Comparison of ENCODE assay signal across 18 cellular contexts in the genomic region with DNA sequence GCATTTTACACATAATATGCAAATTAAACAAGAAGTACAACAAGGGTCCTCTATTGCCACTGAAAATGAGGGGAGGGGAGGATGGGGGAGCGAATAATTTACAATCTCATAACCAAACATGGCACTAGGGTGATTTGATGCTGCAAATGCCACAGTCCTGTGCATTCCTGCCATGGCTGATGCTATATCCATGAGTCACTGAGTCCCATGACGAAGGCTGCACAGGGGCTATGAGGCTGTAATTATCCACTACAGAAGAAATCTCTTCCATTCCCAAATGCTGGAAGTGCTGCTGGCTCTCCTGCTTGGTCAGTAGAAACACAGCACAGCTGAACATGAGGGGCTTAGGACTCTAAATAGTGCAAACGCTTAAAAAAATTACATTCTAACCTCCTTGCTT.
A peak's percentile ranks its signal among the peaks of the same experiment; 100 is the strongest.
DNase-seq lines count a peak whose midpoint lies in the region; FAIRE-seq and TF ChIP-seq lines count a peak whose summit lies in the region.
"Had no signal": no experiment of that assay in that cellular context is flagged by ENCODE, and none has a peak within 500 bp of the region (broad histone marks: within the 10 kb centered on the region; RNA-seq: fewer than 3 reads in every experiment).

No MANE protein-coding gene starts in this region.

- no peaks in the 10 kb centered on the region for H3K36me3 ChIP-seq in SK-N-SH (replicated peaks in 1 of 2; ENCODE audit: control insufficient read depth in 1 of 2, insufficient read depth in 2 of 2, low read length in 1 of 2)
- H3K36me3 ChIP-seq: prostate gland, transverse colon had no signal

- no peaks in the 10 kb centered on the region for H3K9me3 ChIP-seq in SK-N-SH
- H3K9me3 ChIP-seq: prostate gland, transverse colon had no signal

- FAIRE-seq in urothelium cell line (lab: Jason Lieb, UNC) = no peak
- FAIRE-seq: GM12878, TTC549 had no signal

- CTCF ChIA-PET in SK-N-SH (lab: Yijun Ruan, JAX) = interaction anchor here (2.4 to 5.2 kb wide), 2 partner anchors 11 to 124 kb away, joined by 9 to 61 read pairs; no protein-coding TSS in a partner anchor

- peak overlapping the region in 1 of 2 experiments; percentile 83; a peak in 2 of 4 replicates for H3K27ac ChIP-seq in SK-N-SH (ENCODE audit: low read depth in 2 of 2, low read length in 1 of 2)
- H3K27ac ChIP-seq: 22Rv1, prostate gland, transverse colon had no signal

- no peak for TF ChIP-seq CTCF in SK-N-SH (IDR thresholded peaks at IDR 0.05)

- peak overlapping the region; percentile 24 for H3K4me2 ChIP-seq in SK-N-SH

- 71% methylated on average over 2 of the region's 3 CpGs for WGBS in SK-N-SH (ENCODE audit: low lambda C conversion rate)

- H3K9me2 ChIP-seq in SK-N-SH = no peaks in the 10 kb centered on the region

- H3K9ac ChIP-seq in SK-N-SH = no peak overlapping the region

- no peaks in the 10 kb centered on the region for H3K27me3 ChIP-seq in SK-N-SH (ENCODE audit: insufficient read depth)
- H3K27me3 ChIP-seq: transverse colon had no signal

- no peak for TF ChIP-seq EP300 in SK-N-SH (IDR thresholded peaks at IDR 0.05; ENCODE audit: borderline replicate concordance in 1 of 2, low read depth in 1 of 2, low read length in 1 of 2)

- POLR2A ChIA-PET in SK-N-SH (lab: Yijun Ruan, JAX) = no interaction called here

- peak; percentile 5 for DNase-seq in NCI-H2227 (lab: John Stamatoyannopoulos, UW; ENCODE audit: unreplicated experiment)
- DNase-seq in NCI-H2227 treated with DMSO at 0.1 percent for 48 hours (lab: John Stamatoyannopoulos, UW) = no peak
- no peak for DNase-seq in SK-N-SH
- peak; percentile 70 for DNase-seq in fibroblast of peridontal ligament (ENCODE audit: extremely low read depth)
- DNase-seq in urothelium cell line (ENCODE audit: low spot score) = peak; percentile 40
- DNase-seq in CD1c-positive myeloid dendritic cell (ENCODE audit: extremely low spot score) = no peak
- no peak for DNase-seq in activated CD8-positive, alpha-beta memory T cell treated with anti-CD3 and anti-CD28 coated beads, Interleukin-2, amount 50 U/mL, for 48 hours
- no peak for DNase-seq in activated CD4-positive, alpha-beta T cell treated with anti-CD3 and anti-CD28 coated beads for 48 hours
- DNase-seq: activated CD4-positive, alpha-beta T cell treated with anti-CD3 and anti-CD28 coated beads, Interleukin-2, amount 10 ng/mL, durations not matched to agents 7 days and 5 days; activated naive CD4-positive, alpha-beta T cell treated with anti-CD3 and anti-CD28 coated beads, Interleukin-2, amount 10 ng/mL, durations not matched to agents 7 days and 5 days; CD4-positive, CD25-positive, alpha-beta regulatory T cell; NCI-H446 treated with DMSO at 0.1 percent for 48 hours; stimulated activated naive CD4-positive, alpha-beta T cell treated with Interleukin-2 at 50 U/mL for 16 hours; transverse colon had no signal

- no peaks in the 10 kb centered on the region for H4K20me1 ChIP-seq in SK-N-SH (ENCODE audit: insufficient read depth)

- no peak overlapping the region for H3K4me3 ChIP-seq in SK-N-SH (ENCODE audit: low read depth in 2 of 2, low read length in 1 of 2)
- H3K4me3 ChIP-seq: GM12878, prostate gland, transverse colon had no signal

- no peak for TF ChIP-seq RAD21 in SK-N-SH (IDR thresholded peaks at IDR 0.05; ENCODE audit: low read length)

- no peaks in the 10 kb centered on the region for H3K79me2 ChIP-seq in SK-N-SH (ENCODE audit: insufficient read depth)

- H3K4me1 ChIP-seq in SK-N-SH (ENCODE audit: control insufficient read depth in 1 of 2, insufficient read depth in 2 of 2, low read depth in 1 of 2, low read length in 1 of 2) = peaks cover 16 to 28% of the 10 kb centered on the region in 2 experiments; a peak in 3 of 4 replicates
- H3K4me1 ChIP-seq: prostate gland, transverse colon had no signal

- peaks cover 16% of the 10 kb centered on the region for H3F3A ChIP-seq in SK-N-SH (replicated peaks; ENCODE audit: insufficient read depth)

- H2AFZ ChIP-seq in SK-N-SH (ENCODE audit: low read depth) = no peak overlapping the region

TF ChIP-seq in SK-N-SH, 30 proteins besides CTCF, POLR2A, EP300 and RAD21:
- TF ChIP-seq EZH2phosphoT487 (IDR thresholded peaks at IDR 0.05; ENCODE audit: borderline replicate concordance, low read depth) = no peak
- peak; percentile 28; the same call in 1 of the 2 replicates for TF ChIP-seq JUND (IDR thresholded peaks at IDR 0.05)
- TF ChIP-seq FOSL2 (IDR thresholded peaks at IDR 0.05; ENCODE audit: borderline replicate concordance, low read depth) = peak; percentile 61; the same call in 1 of the 2 replicates

Comparison
In these comparisons a context has a peak if more than half of its experiments do, and no peak if none do; other contexts are left out.
1. DNase-seq: peak in NCI-H2227 (single experiment), fibroblast of peridontal ligament (single experiment) and urothelium cell line (single experiment); none in NCI-H2227 treated with DMSO at 0.1 percent for 48 hours (single experiment), SK-N-SH (single experiment), CD1c-positive myeloid dendritic cell (single experiment), activated CD8-positive, alpha-beta memory T cell treated with anti-CD3 and anti-CD28 coated beads, Interleukin-2, amount 50 U/mL, for 48 hours (single experiment) and activated CD4-positive, alpha-beta T cell treated with anti-CD3 and anti-CD28 coated beads for 48 hours (single experiment).